In genomic region chrX:39196192-39197102, GRCh38 we compare ENCODE assay signal across 8 cellular contexts.
DNase-seq lines count a peak whose midpoint lies in the region; ATAC-seq, FAIRE-seq and TF ChIP-seq lines count a peak whose summit lies in the region.

No MANE protein-coding gene starts in this region.

- TF ChIP-seq CTCF in CD4-positive, alpha-beta T cell (IDR thresholded peaks at IDR 0.05) = no peak

- no peaks in the 10 kb centered on the region for H3K9me3 ChIP-seq in CD4-positive, alpha-beta T cell (ENCODE audit: control insufficient read depth, low read length)

- H3K4me3 Mint-ChIP-seq in CD4-positive, alpha-beta T cell = peak overlapping the region; percentile 64
- peak overlapping the region; percentile 41 for H3K4me3 Mint-ChIP-seq in activated T-cell treated with anti-CD3 and anti-CD28 coated beads, Interleukin-2, amount 50 U/mL, for 24 hours

- POLR2A ChIA-PET in CD4-positive, alpha-beta T cell (lab: Charles Lee) = interaction anchor here (0.8 to 1.7 kb wide), 3 partner anchors 21 to 1393 kb away, joined by 3 read pairs; no protein-coding TSS in a partner anchor
- POLR2A ChIA-PET in HEK293T (lab: Yijun Ruan, JAX) = no interaction called here

- no peaks in the 10 kb centered on the region for H3K9me3 Mint-ChIP-seq in CD4-positive, alpha-beta T cell
- H3K9me3 Mint-ChIP-seq in activated T-cell treated with anti-CD3 and anti-CD28 coated beads, Interleukin-2, amount 50 U/mL, for 24 hours = peaks cover 2% of the 10 kb centered on the region

- peak in 7 of 10 experiments; percentile 9 to 34 (median 19) for DNase-seq in CD4-positive, alpha-beta T cell
- DNase-seq in NCI-H2171 (lab: John Stamatoyannopoulos, UW) (peak; percentile 62), kidney glomerular epithelial cell (lab: John Stamatoyannopoulos, UW) (peak; percentile 22), HEK293T (ENCODE audit: extremely low spot score) (no peak), HTR-8/SVneo (ENCODE audit: insufficient read length, low spot score) (no peak)
- DNase-seq in activated T-cell treated with anti-CD3 and anti-CD28 coated beads, Interleukin-2, amount 50 U/mL, for 24 hours = peak; percentile 51

- H3K27me3 ChIP-seq in CD4-positive, alpha-beta T cell (ENCODE audit: control insufficient read depth, insufficient read depth, low read length) = no peaks in the 10 kb centered on the region

- intact Hi-C loops in CD4-positive, alpha-beta T cell (cut with DNase I, micrococcal nuclease) = no loop called here

- peak overlapping the region; percentile 28 for H3K27ac Mint-ChIP-seq in CD4-positive, alpha-beta T cell
- H3K27ac Mint-ChIP-seq in activated T-cell treated with anti-CD3 and anti-CD28 coated beads, Interleukin-2, amount 50 U/mL, for 24 hours = peak overlapping the region; percentile 75

- peaks cover 41% of the 10 kb centered on the region for H3K4me1 Mint-ChIP-seq in CD4-positive, alpha-beta T cell (ENCODE audit: low read depth)
- H3K4me1 Mint-ChIP-seq in activated T-cell treated with anti-CD3 and anti-CD28 coated beads, Interleukin-2, amount 50 U/mL, for 24 hours (ENCODE audit: low read depth) = peaks cover 51% of the 10 kb centered on the region

- H3K27me3 Mint-ChIP-seq in CD4-positive, alpha-beta T cell = no peaks in the 10 kb centered on the region
- peaks cover 56% of the 10 kb centered on the region for H3K27me3 Mint-ChIP-seq in activated T-cell treated with anti-CD3 and anti-CD28 coated beads, Interleukin-2, amount 50 U/mL, for 24 hours

- CTCF ChIA-PET in CD4-positive, alpha-beta T cell (lab: Charles Lee) = no interaction called here
- CTCF ChIA-PET in HEK293T (lab: Yijun Ruan, JAX) = interaction anchor here (0.5 to 0.8 kb wide), 2 partner anchors 534 to 821 kb away, joined by 3 read pairs; no protein-coding TSS in a partner anchor

- H3K27ac ChIP-seq in CD4-positive, alpha-beta T cell (ENCODE audit: low read depth, low read length) = no peak overlapping the region

- no peaks in the 10 kb centered on the region for H3K36me3 Mint-ChIP-seq in CD4-positive, alpha-beta T cell (ENCODE audit: low read depth)
- H3K36me3 Mint-ChIP-seq in activated T-cell treated with anti-CD3 and anti-CD28 coated beads, Interleukin-2, amount 50 U/mL, for 24 hours (ENCODE audit: low read depth) = no peaks in the 10 kb centered on the region

- ATAC-seq in CD4-positive, alpha-beta T cell (ENCODE audit: poor library complexity) = peak; percentile 81
- ATAC-seq in GM18909 (IDR thresholded peaks at IDR 0.05; ENCODE audit: poor library complexity, unreplicated experiment) (peak; percentile 98), HG03060 (IDR thresholded peaks at IDR 0.05; ENCODE audit: low read depth, unreplicated experiment) (peak; percentile 89)

- no peak for FAIRE-seq in HTR-8/SVneo (lab: Jason Lieb, UNC)

TF ChIP-seq in HEK293T, 16 proteins besides CTCF, POLR2A, EP300 and RAD21:
- TF ChIP-seq L3MBTL2 (conservative IDR thresholded peaks at IDR 0.05) (no peak), NFRKB (IDR thresholded peaks at IDR 0.05) (no peak), SP1 (IDR thresholded peaks at IDR 0.05) (no peak), SUZ12 (IDR thresholded peaks at IDR 0.05) (no peak)
TF ChIP-seq in HEK293T: peak in this region for 0.

Comparison
In these comparisons a context has a peak if more than half of its experiments do, and no peak if none do; other contexts are left out.
1. DNase-seq: peak in CD4-positive, alpha-beta T cell (7 of 10), NCI-H2171 (single experiment), activated T-cell treated with anti-CD3 and anti-CD28 coated beads, Interleukin-2, amount 50 U/mL, for 24 hours (single experiment) and kidney glomerular epithelial cell (single experiment); none in HEK293T (single experiment) and HTR-8/SVneo (single experiment).
2. Peak in every context shown above with its lines, with median percentiles within 50 percentile points of each other: ATAC-seq.